In the genomic region with DNA sequence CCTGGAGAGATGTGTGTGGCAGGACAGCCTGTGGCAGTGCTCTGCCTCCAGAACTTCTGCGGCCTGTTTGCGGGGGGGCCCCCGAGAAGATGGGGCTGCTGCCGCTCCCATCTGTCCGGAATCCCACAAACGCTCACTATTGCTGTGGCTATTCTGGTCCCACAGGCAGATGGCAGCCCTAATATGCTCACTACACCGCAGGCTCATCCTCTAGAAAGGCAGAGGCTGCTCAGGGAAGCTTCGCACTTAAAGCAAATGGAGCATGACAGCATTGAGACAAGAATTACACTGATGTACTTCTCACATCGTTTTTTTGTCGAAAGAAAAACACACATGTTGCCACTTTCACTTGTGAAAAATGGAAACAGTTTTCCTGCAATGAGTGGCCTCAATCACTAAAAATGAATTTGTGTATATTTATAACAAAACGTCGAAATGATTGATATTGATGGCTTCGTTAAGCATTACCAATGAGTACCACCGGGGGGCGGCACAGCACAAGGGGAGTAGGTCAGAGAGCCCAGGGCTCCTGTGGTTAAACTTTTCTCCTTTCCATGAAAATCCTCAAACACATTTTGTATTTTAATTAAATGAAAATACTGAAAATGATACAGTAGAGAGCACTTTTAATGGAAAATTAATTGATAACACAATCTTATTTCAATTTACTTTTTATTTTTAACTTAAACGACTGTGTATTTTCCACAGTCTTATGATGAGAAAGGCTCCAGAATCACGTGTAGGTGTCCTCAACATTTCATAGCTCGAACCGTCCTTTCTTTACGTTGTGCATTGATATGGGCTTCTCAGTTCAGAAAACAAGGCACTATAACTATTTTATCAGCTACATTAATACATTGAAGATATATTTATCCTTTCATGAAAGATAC, we compare ENCODE assay signal across 7 cellular contexts.
A peak's percentile ranks its signal among the peaks of the same experiment; 100 is the strongest.
DNase-seq lines count a peak whose midpoint lies in the region; ATAC-seq and TF ChIP-seq lines count a peak whose summit lies in the region.

No MANE protein-coding gene starts in this region.

- H3K4me3 ChIP-seq in DOHH2 (ENCODE audit: low read length): no peak overlapping the region

- H3K4me2 ChIP-seq in DOHH2 (ENCODE audit: low read length): no peak overlapping the region

- no peak overlapping the region for H3K4me3 Mint-ChIP-seq in chondrocyte (ENCODE audit: unreplicated experiment)

- H3K4me1 ChIP-seq in DOHH2 (ENCODE audit: control insufficient read depth, low read length): peaks cover 9% of the 10 kb centered on the region

- no peaks in the 10 kb centered on the region for H3K36me3 ChIP-seq in DOHH2 (ENCODE audit: control insufficient read depth, low read length)

- H3K27ac ChIP-seq in DOHH2 (ENCODE audit: low read depth, low read length): no peak overlapping the region

- peaks cover 9% of the 10 kb centered on the region for H3K27me3 Mint-ChIP-seq in chondrocyte (ENCODE audit: low read depth)

- no peaks in the 10 kb centered on the region for H3K79me2 ChIP-seq in DOHH2 (ENCODE audit: control insufficient read depth, low read length)

- no peak overlapping the region for H3K27ac Mint-ChIP-seq in chondrocyte (ENCODE audit: unreplicated experiment)

- no peaks in the 10 kb centered on the region for H3F3A ChIP-seq in DOHH2 (ENCODE audit: control insufficient read depth, insufficient read depth)

- peaks cover 22% of the 10 kb centered on the region for H3K27me3 ChIP-seq in DOHH2 (ENCODE audit: control insufficient read depth, low read length)

- H4K20me1 ChIP-seq in DOHH2 (ENCODE audit: control insufficient read depth, insufficient read depth, low read depth, low read length): no peaks in the 10 kb centered on the region

- no peaks in the 10 kb centered on the region for H3K36me3 Mint-ChIP-seq in chondrocyte (ENCODE audit: low read depth)

- TF ChIP-seq EP300 in Ishikawa (IDR thresholded peaks at IDR 0.05; ENCODE audit: borderline replicate concordance): no peak

- no peaks in the 10 kb centered on the region for H3K4me1 Mint-ChIP-seq in chondrocyte (ENCODE audit: low read depth)

- TF ChIP-seq RAD21 in Ishikawa (IDR thresholded peaks at IDR 0.05; ENCODE audit: low read depth): peak; percentile 95

- DNase-seq in RPMI8226: peak; percentile 75
- peak; percentile 69 for DNase-seq in chondrocyte (ENCODE audit: low spot score)
- DNase-seq in left lobe of liver (ENCODE audit: low spot score): no peak
- peak; percentile 27 for DNase-seq in stimulated activated CD8-positive, alpha-beta memory T cell treated with anti-CD3 and anti-CD28 coated beads, Interleukin-7, amount 100 ng/mL, for 24 hours (ENCODE audit: low read depth)
- DNase-seq in GF-D8 (lab: John Stamatoyannopoulos, UW): no peak

- no peaks in the 10 kb centered on the region for H3K9me2 ChIP-seq in DOHH2 (replicated peaks; ENCODE audit: control insufficient read depth, low read length)

- no peaks in the 10 kb centered on the region for H3K9me3 ChIP-seq in DOHH2 (ENCODE audit: control insufficient read depth, insufficient read depth, low read length)

- H3K9me3 Mint-ChIP-seq in chondrocyte (ENCODE audit: low read depth): no peaks in the 10 kb centered on the region

- TF ChIP-seq CTCF in DOHH2 (IDR thresholded peaks at IDR 0.05; ENCODE audit: low read depth, low read length, poor library complexity, severe bottlenecking) (peak; percentile 89), chondrocyte (IDR thresholded peaks at IDR 0.05) (peak; percentile 98)

- ATAC-seq in left lobe of liver: peak; percentile 87

TF ChIP-seq in Ishikawa, 13 proteins besides CTCF, POLR2A, EP300 and RAD21:
- TF ChIP-seq YY1 (IDR thresholded peaks at IDR 0.05; ENCODE audit: low read depth): no peak
- TF ChIP-seq, protein P1, sequence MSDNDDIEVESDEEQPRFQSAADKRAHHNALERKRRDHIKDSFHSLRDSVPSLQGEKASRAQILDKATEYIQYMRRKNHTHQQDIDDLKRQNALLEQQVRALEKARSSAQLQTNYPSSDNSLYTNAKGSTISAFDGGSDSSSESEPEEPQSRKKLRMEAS (IDR thresholded peaks at IDR 0.05): no peak
- no peak for TF ChIP-seq FOXM1 (IDR thresholded peaks at IDR 0.05; ENCODE audit: borderline replicate concordance, low read depth)
- TF ChIP-seq CREB1 (IDR thresholded peaks at IDR 0.05; ENCODE audit: low read depth): no peak
- no peak for TF ChIP-seq TAF1 (IDR thresholded peaks at IDR 0.05; ENCODE audit: low read depth)
- no peak for TF ChIP-seq CEBPB (IDR thresholded peaks at IDR 0.05)
- TF ChIP-seq, protein P2, sequence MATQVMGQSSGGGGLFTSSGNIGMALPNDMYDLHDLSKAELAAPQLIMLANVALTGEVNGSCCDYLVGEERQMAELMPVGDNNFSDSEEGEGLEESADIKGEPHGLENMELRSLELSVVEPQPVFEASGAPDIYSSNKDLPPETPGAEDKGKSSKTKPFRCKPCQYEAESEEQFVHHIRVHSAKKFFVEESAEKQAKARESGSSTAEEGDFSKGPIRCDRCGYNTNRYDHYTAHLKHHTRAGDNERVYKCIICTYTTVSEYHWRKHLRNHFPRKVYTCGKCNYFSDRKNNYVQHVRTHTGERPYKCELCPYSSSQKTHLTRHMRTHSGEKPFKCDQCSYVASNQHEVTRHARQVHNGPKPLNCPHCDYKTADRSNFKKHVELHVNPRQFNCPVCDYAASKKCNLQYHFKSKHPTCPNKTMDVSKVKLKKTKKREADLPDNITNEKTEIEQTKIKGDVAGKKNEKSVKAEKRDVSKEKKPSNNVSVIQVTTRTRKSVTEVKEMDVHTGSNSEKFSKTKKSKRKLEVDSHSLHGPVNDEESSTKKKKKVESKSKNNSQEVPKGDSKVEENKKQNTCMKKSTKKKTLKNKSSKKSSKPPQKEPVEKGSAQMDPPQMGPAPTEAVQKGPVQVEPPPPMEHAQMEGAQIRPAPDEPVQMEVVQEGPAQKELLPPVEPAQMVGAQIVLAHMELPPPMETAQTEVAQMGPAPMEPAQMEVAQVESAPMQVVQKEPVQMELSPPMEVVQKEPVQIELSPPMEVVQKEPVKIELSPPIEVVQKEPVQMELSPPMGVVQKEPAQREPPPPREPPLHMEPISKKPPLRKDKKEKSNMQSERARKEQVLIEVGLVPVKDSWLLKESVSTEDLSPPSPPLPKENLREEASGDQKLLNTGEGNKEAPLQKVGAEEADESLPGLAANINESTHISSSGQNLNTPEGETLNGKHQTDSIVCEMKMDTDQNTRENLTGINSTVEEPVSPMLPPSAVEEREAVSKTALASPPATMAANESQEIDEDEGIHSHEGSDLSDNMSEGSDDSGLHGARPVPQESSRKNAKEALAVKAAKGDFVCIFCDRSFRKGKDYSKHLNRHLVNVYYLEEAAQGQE (IDR thresholded peaks at IDR 0.05; ENCODE audit: low read depth): no peak
- TF ChIP-seq NFIC (IDR thresholded peaks at IDR 0.05): no peak
- no peak for TF ChIP-seq ZBTB7A (IDR thresholded peaks at IDR 0.05; ENCODE audit: low read depth)
- no peak for TF ChIP-seq EGR1 (IDR thresholded peaks at IDR 0.05)
- TF ChIP-seq TEAD4 (IDR thresholded peaks at IDR 0.05): no peak
- TF ChIP-seq TCF12 (IDR thresholded peaks at IDR 0.05; ENCODE audit: low read depth): no peak
- TF ChIP-seq, protein P3, sequence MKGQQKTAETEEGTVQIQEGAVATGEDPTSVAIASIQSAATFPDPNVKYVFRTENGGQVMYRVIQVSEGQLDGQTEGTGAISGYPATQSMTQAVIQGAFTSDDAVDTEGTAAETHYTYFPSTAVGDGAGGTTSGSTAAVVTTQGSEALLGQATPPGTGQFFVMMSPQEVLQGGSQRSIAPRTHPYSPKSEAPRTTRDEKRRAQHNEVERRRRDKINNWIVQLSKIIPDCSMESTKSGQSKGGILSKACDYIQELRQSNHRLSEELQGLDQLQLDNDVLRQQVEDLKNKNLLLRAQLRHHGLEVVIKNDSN (IDR thresholded peaks at IDR 0.05): no peak

Comparison
In these comparisons a context has a peak if more than half of its experiments do, and no peak if none do; other contexts are left out.
1. DNase-seq: peak in RPMI8226 (single experiment), chondrocyte (single experiment) and stimulated activated CD8-positive, alpha-beta memory T cell treated with anti-CD3 and anti-CD28 coated beads, Interleukin-7, amount 100 ng/mL, for 24 hours (single experiment); none in left lobe of liver (single experiment) and GF-D8 (single experiment).